Comparison of ENCODE assay signal across 21 cellular contexts in the genomic region with DNA sequence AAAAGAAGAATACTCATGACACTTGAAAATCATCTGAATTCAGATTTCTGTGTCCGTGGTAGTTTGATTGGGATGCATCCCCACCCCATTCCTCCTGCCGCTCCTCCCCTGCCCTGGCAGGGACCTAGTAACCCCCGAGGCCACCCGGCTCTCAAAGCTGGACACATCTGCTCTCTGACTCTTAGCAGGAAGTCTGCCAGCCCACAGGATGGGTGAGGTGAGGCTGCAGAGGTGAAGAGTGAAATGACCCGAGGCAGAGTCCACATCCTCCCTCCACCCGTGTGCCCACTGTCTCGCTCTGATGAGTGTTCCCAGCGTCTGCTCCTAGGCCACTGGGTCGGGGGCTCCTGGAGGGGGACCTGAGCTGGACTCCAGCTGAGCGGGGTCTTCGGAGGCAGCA.
"Had no signal": no experiment of that assay in that cellular context is flagged by ENCODE, and none has a peak within 500 bp of the region (broad histone marks: within the 10 kb centered on the region; RNA-seq: fewer than 3 reads in every experiment).

No MANE protein-coding gene starts in this region.

- DNase-seq: activated CD4-positive, alpha-beta T cell treated with anti-CD3 and anti-CD28 coated beads, Interleukin-2, amount 10 ng/mL, durations not matched to agents 7 days and 5 days; activated CD4-positive, CD25-positive, alpha-beta regulatory T cell treated with anti-CD3 and anti-CD28 coated beads, Interleukin-2, amount 50 U/mL, for 72 hours; activated CD8-positive, alpha-beta T cell treated with anti-CD3 and anti-CD28 coated beads for 36 hours; activated gamma-delta T cell treated with Interleukin-2 at 50 U/mL for 16 hours; aorta; central memory CD4-positive, alpha-beta T cell; dermis blood vessel endothelial cell; effector CD8-positive, alpha-beta T cell; erythroblast; foreskin keratinocyte; immature natural killer cell; left ventricle myocardium inferior; midbrain; natural killer cell; spleen; stimulated activated CD4-positive, alpha-beta T cell treated with anti-CD3 and anti-CD28 coated beads, Interleukin-4, amount 100 ng/mL, for 1 hour; stimulated activated naive CD4-positive, alpha-beta T cell had no signal

- H3K4me1 ChIP-seq: foreskin keratinocyte, left ventricle myocardium inferior, vagina had no signal

- H3K4me3 ChIP-seq: hepatocyte, left ventricle myocardium inferior, spleen, thoracic aorta, vagina had no signal

- H2AFZ ChIP-seq: hepatocyte had no signal

- H3K36me3 ChIP-seq: left ventricle myocardium inferior, spleen, thoracic aorta, vagina had no signal

- H3K9me3 ChIP-seq: left ventricle myocardium inferior, spleen, thoracic aorta, vagina had no signal

- H3K27ac ChIP-seq: foreskin keratinocyte, hepatocyte, left ventricle myocardium inferior, spleen, thoracic aorta, vagina, VCaP had no signal

- H3K4me2 ChIP-seq: hepatocyte had no signal

- H3K27me3 ChIP-seq: hepatocyte, spleen, vagina had no signal
